ENCODE assay signal across 8 cellular contexts in genomic region chr2:64260817-64261216, GRCh38.
DNase-seq lines count a peak whose midpoint lies in the region; ATAC-seq and TF ChIP-seq lines count a peak whose summit lies in the region.

No MANE protein-coding gene starts in this region.

- dilution Hi-C loops in mammary epithelial cell (cut with HindIII; ENCODE audit: low sequenced_read_pairs): loop anchor here (5.0 kb wide), 1 partner anchor 39 kb away; no protein-coding TSS in a partner anchor

- no peak overlapping the region for H3K9ac ChIP-seq in mammary epithelial cell (ENCODE audit: insufficient read depth, low read length)

- no peaks in the 10 kb centered on the region for H3K27me3 ChIP-seq in mammary epithelial cell (ENCODE audit: insufficient read depth, low read length)

- H2AFZ ChIP-seq in mammary epithelial cell (ENCODE audit: low read depth, low read length): no peak overlapping the region

- no peaks in the 10 kb centered on the region for H3K79me2 ChIP-seq in mammary epithelial cell (ENCODE audit: insufficient read depth, low read length)

- CTCF ChIA-PET in activated naive CD4-positive, alpha-beta T cell treated with anti-CD3 and anti-CD28 coated beads for 36 hours (lab: Charles Lee): interaction anchor here (0.6 kb wide), 1 partner anchor 8 kb away, joined by 3 read pairs; no protein-coding TSS in a partner anchor
- CTCF ChIA-PET in mammary epithelial cell (lab: Charles Lee; ENCODE audit: low non-redundant PET): no interaction called here

- DNase-seq in activated naive CD4-positive, alpha-beta T cell treated with anti-CD3 and anti-CD28 coated beads for 36 hours: peak; percentile 57
- DNase-seq in activated naive CD4-positive, alpha-beta T cell (lab: John Stamatoyannopoulos, UW): no peak
- DNase-seq in T-helper 17 cell: no peak
- DNase-seq in Right ventricle myocardium inferior (ENCODE audit: missing footprints): peak; percentile 74
- DNase-seq in mammary epithelial cell: no peak
- DNase-seq in type B pancreatic cell (ENCODE audit: extremely low spot score, unreplicated experiment): no peak

- H3K27ac ChIP-seq in skin epidermis (peak overlapping the region in 14 of 21 experiments; percentile 9 to 74 (median 58)), mammary epithelial cell (ENCODE audit: insufficient read depth, low read depth, low read length) (no peak overlapping the region)

- ATAC-seq in HG03045 (IDR thresholded peaks at IDR 0.05; ENCODE audit: unreplicated experiment) (peak; percentile 85), T-helper 17 cell (peak; percentile 68), Right ventricle myocardium inferior (peak; percentile 71)

- no peaks in the 10 kb centered on the region for H3K27me3 Mint-ChIP-seq in activated naive CD4-positive, alpha-beta T cell treated with anti-CD3 and anti-CD28 coated beads for 36 hours (ENCODE audit: low read depth)
- H3K27me3 Mint-ChIP-seq in T-helper 17 cell (no peaks in the 10 kb centered on the region), type B pancreatic cell (peaks cover 12% of the 10 kb centered on the region)

- H3K36me3 Mint-ChIP-seq in activated naive CD4-positive, alpha-beta T cell treated with anti-CD3 and anti-CD28 coated beads for 36 hours (ENCODE audit: low read depth): no peaks in the 10 kb centered on the region
- no peaks in the 10 kb centered on the region for H3K36me3 Mint-ChIP-seq in T-helper 17 cell (ENCODE audit: low read depth)
- H3K36me3 Mint-ChIP-seq in type B pancreatic cell: peaks cover 4% of the 10 kb centered on the region

- no peaks in the 10 kb centered on the region for H3K36me3 ChIP-seq in mammary epithelial cell (ENCODE audit: insufficient read depth, low read length)

- peaks cover 35% of the 10 kb centered on the region for H3K4me1 ChIP-seq in mammary epithelial cell (ENCODE audit: insufficient read depth, low read length)

- in situ Hi-C loops in mammary epithelial cell (cut with MboI; ENCODE audit: low sequenced_read_pairs in 2 of 2): no loop called here

- H3K9me3 ChIP-seq in T-helper 17 cell (ENCODE audit: control insufficient read depth, low read length, poor library complexity, severe bottlenecking) (no peaks in the 10 kb centered on the region), mammary epithelial cell (replicated peaks; ENCODE audit: insufficient read depth, low read length) (no peaks in the 10 kb centered on the region)

- peaks cover 12% of the 10 kb centered on the region for H3K4me1 Mint-ChIP-seq in activated naive CD4-positive, alpha-beta T cell treated with anti-CD3 and anti-CD28 coated beads for 36 hours (ENCODE audit: low read depth)
- peaks cover 12% of the 10 kb centered on the region for H3K4me1 Mint-ChIP-seq in T-helper 17 cell
- H3K4me1 Mint-ChIP-seq in type B pancreatic cell (ENCODE audit: unreplicated experiment): peaks cover 44% of the 10 kb centered on the region

- H4K20me1 ChIP-seq in mammary epithelial cell (ENCODE audit: insufficient read depth, low read length): no peaks in the 10 kb centered on the region

- H3K4me2 ChIP-seq in mammary epithelial cell (ENCODE audit: insufficient read depth, low read depth, low read length): no peak overlapping the region

- H3K27ac Mint-ChIP-seq in activated naive CD4-positive, alpha-beta T cell treated with anti-CD3 and anti-CD28 coated beads for 36 hours: peak overlapping the region; percentile 87
- H3K27ac Mint-ChIP-seq in T-helper 17 cell: peak overlapping the region; percentile 86
- H3K27ac Mint-ChIP-seq in type B pancreatic cell: no peak overlapping the region

- H3K9me3 Mint-ChIP-seq in activated naive CD4-positive, alpha-beta T cell treated with anti-CD3 and anti-CD28 coated beads for 36 hours: no peaks in the 10 kb centered on the region
- H3K9me3 Mint-ChIP-seq in type B pancreatic cell: peaks cover 4% of the 10 kb centered on the region

- WGBS in mammary epithelial cell (ENCODE audit: low coverage, missing lambda C conversion rate): 97% methylated on average over 9 of the region's 9 CpGs

- intact Hi-C loops in activated naive CD4-positive, alpha-beta T cell treated with anti-CD3 and anti-CD28 coated beads for 36 hours (cut with micrococcal nuclease): loop anchor here (2.0 kb wide), 1 partner anchor 32 kb away; no protein-coding TSS in a partner anchor
- intact Hi-C loops in Right ventricle myocardium inferior (cut with DNase I) (no loop called here), mammary epithelial cell (cut with micrococcal nuclease) (loop anchor here (5.0 kb wide), 1 partner anchor 49 kb away; no protein-coding TSS in a partner anchor)

- TF ChIP-seq CTCF in mammary epithelial cell (conservative IDR thresholded peaks at IDR 0.05 in 1 of 2, IDR thresholded peaks at IDR 0.05 in 1 of 2; ENCODE audit: extremely low read depth in 1 of 2, insufficient read depth in 1 of 2, low read depth in 1 of 2, low read length in 2 of 2): no peak
- TF ChIP-seq CTCF in type B pancreatic cell (conservative IDR thresholded peaks at IDR 0.05): no peak

- H3K4me3 ChIP-seq in skin epidermis: no peak overlapping the region
- no peak overlapping the region for H3K4me3 ChIP-seq in mammary epithelial cell (replicated peaks in 1 of 3; ENCODE audit: insufficient read depth in 1 of 3, low read depth in 2 of 3, low read length in 3 of 3)

- BruUV-seq in mammary epithelial cell (replicated peaks; lab: Mats Ljungman, UMichigan): no TSS peak

- peak overlapping the region; percentile 45 for H3K4me3 Mint-ChIP-seq in activated naive CD4-positive, alpha-beta T cell treated with anti-CD3 and anti-CD28 coated beads for 36 hours
- H3K4me3 Mint-ChIP-seq in T-helper 17 cell (peak overlapping the region; percentile 77), type B pancreatic cell (no peak overlapping the region)

Comparison
In these comparisons a context has a peak if more than half of its experiments do, and no peak if none do; other contexts are left out.
1. DNase-seq: peak in activated naive CD4-positive, alpha-beta T cell treated with anti-CD3 and anti-CD28 coated beads for 36 hours (single experiment) and Right ventricle myocardium inferior (single experiment); none in activated naive CD4-positive, alpha-beta T cell (0 of 4), T-helper 17 cell (0 of 3), mammary epithelial cell (single experiment) and type B pancreatic cell (single experiment).
2. Peak in every context shown above with its lines, with median percentiles within 50 percentile points of each other: ATAC-seq.